ENCODE assay signal across 1 cellular context in the genomic region with DNA sequence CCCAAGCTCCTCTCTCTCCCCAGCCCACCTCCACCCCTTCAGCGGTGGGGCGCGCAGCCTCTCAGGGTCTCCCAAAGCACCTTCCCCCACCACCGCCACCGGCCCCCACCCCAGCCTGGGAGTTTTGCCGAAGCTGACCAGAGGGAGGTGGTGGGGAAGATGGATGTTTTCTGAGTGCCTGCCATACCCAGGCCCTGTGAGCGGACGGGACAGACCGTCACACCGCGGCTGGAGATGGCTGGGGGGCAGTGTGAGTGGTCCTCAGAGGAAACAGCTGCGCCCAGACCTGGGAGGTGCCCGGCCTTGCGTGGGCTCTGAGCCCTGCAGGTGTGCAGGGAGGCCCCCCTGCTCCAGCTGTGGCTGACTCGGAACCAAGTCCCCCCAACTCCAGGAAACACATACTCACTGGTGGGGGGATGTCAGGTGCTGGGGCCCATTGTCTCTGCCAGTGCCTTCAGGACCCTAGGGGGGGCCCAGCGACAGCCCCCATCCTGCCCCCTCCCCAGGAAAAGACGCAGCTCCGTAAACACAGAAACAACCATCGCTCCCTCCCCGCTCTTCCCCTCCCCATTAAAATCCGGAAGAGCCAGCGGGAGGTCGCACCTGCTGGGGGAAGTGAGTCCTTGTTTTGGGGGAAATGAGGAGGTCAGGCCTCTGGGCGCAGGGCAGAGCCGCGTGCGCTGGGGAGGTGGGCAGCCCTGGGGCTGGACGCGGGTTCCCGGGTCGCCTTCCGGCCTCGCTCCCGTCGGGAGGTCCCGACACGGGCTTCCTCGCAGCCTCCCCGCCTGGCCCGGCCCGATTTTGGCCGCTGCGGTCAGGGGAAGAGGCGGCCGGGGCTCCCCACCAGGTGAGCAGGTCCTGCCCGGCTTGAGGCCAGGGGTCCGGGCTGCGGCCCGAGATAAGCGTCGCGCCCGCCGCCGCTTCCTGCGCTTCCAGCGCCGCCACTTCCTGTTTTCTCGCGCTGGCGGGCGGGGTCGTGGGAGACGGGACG.
TF ChIP-seq lines count a peak whose summit lies in the region.

No MANE protein-coding gene starts in this region.

TF ChIP-seq in H1, 55 proteins besides CTCF, POLR2A, EP300 and RAD21:
- no peak for TF ChIP-seq SP4 (IDR thresholded peaks at IDR 0.05; ENCODE audit: low read length)
- TF ChIP-seq CREB1 (IDR thresholded peaks at IDR 0.05), result no peak
- TF ChIP-seq NANOG (IDR thresholded peaks at IDR 0.05; ENCODE audit: insufficient read depth, low read depth, low read length, poor library complexity, severe bottlenecking), result no peak
- TF ChIP-seq NRF1 (IDR thresholded peaks at IDR 0.05; ENCODE audit: low read depth, low read length), result no peak
- no peak for TF ChIP-seq CBX5 (IDR thresholded peaks at IDR 0.05; ENCODE audit: low read depth, low read length)
- TF ChIP-seq ZNF274 (IDR thresholded peaks at IDR 0.05; ENCODE audit: borderline replicate concordance, extremely low read depth, low read length), result no peak
- TF ChIP-seq PHF8 (conservative IDR thresholded peaks at IDR 0.05; ENCODE audit: low read depth, low read length), result no peak
- TF ChIP-seq TCF12 (IDR thresholded peaks at IDR 0.05; ENCODE audit: low read depth, low read length), result no peak
- TF ChIP-seq CBX8 (IDR thresholded peaks at IDR 0.05; ENCODE audit: borderline replicate concordance, low read depth, low read length), result no peak
- no peak for TF ChIP-seq POU5F1 (IDR thresholded peaks at IDR 0.05; ENCODE audit: low read depth, low read length)
- TF ChIP-seq BACH1 (IDR thresholded peaks at IDR 0.05; ENCODE audit: low read length), result no peak
- no peak for TF ChIP-seq SAP30 (IDR thresholded peaks at IDR 0.05; ENCODE audit: insufficient read depth, insufficient replicate concordance, low read length)
- TF ChIP-seq TAF1 (IDR thresholded peaks at IDR 0.05; ENCODE audit: low read depth, low read length), result no peak
- no peak for TF ChIP-seq RXRA (IDR thresholded peaks at IDR 0.05; ENCODE audit: insufficient read depth, low read depth, low read length)
- TF ChIP-seq, protein P1, sequence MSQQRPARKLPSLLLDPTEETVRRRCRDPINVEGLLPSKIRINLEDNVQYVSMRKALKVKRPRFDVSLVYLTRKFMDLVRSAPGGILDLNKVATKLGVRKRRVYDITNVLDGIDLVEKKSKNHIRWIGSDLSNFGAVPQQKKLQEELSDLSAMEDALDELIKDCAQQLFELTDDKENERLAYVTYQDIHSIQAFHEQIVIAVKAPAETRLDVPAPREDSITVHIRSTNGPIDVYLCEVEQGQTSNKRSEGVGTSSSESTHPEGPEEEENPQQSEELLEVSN (IDR thresholded peaks at IDR 0.05), result peak; percentile 51; the same call in 1 of the 2 replicates
- TF ChIP-seq KDM4A (IDR thresholded peaks at IDR 0.05; ENCODE audit: low read depth, low read length, severe bottlenecking), result peak; percentile 65
- no peak for TF ChIP-seq BCL11A (IDR thresholded peaks at IDR 0.05; ENCODE audit: low read depth in 2 of 2, low read length in 2 of 2)
- no peak for TF ChIP-seq SIX5 (IDR thresholded peaks at IDR 0.05; ENCODE audit: low read depth, low read length)
- no peak for TF ChIP-seq POLR2AphosphoS5 (IDR thresholded peaks at IDR 0.05; ENCODE audit: low read depth, low read length)
- TF ChIP-seq RNF2 (IDR thresholded peaks at IDR 0.05; ENCODE audit: borderline replicate concordance, low read depth, low read length, missing control alignments, poor library complexity, severe bottlenecking), result no peak
- TF ChIP-seq TEAD4 (IDR thresholded peaks at IDR 0.05; ENCODE audit: low read depth, low read length), result no peak
- TF ChIP-seq BRCA1 (IDR thresholded peaks at IDR 0.05; ENCODE audit: low read depth, low read length), result no peak
- TF ChIP-seq EGR1 (IDR thresholded peaks at IDR 0.05; ENCODE audit: borderline replicate concordance, low read depth, low read length), result no peak
- no peak for TF ChIP-seq KDM5A (IDR thresholded peaks at IDR 0.05; ENCODE audit: low read length)
- TF ChIP-seq SIN3A (conservative IDR thresholded peaks at IDR 0.05 in 1 of 2, IDR thresholded peaks at IDR 0.05 in 1 of 2; ENCODE audit: low read depth in 1 of 2, low read length in 2 of 2), result no peak
- no peak for TF ChIP-seq RFX5 (IDR thresholded peaks at IDR 0.05; ENCODE audit: borderline replicate concordance, low read depth, low read length)
- TF ChIP-seq EZH2 (IDR thresholded peaks at IDR 0.05; ENCODE audit: low read depth, low read length, severe bottlenecking), result peak; percentile 58
- no peak for TF ChIP-seq TBP (IDR thresholded peaks at IDR 0.05; ENCODE audit: low read depth, low read length)
- TF ChIP-seq SRF (IDR thresholded peaks at IDR 0.05; ENCODE audit: low read depth, low read length), result no peak
- no peak for TF ChIP-seq JUND (IDR thresholded peaks at IDR 0.05; ENCODE audit: low read length)
- TF ChIP-seq ASH2L (IDR thresholded peaks at IDR 0.05; ENCODE audit: low read length), result peak; percentile 29
- TF ChIP-seq FOSL1 (IDR thresholded peaks at IDR 0.05; ENCODE audit: insufficient read depth, low read depth, low read length), result no peak
- TF ChIP-seq, protein P2, sequence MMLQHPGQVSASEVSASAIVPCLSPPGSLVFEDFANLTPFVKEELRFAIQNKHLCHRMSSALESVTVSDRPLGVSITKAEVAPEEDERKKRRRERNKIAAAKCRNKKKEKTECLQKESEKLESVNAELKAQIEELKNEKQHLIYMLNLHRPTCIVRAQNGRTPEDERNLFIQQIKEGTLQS (IDR thresholded peaks at IDR 0.05; ENCODE audit: insufficient read depth, low read depth, low read length), result no peak
- TF ChIP-seq HDAC6 (IDR thresholded peaks at IDR 0.05; ENCODE audit: low read depth, low read length), result no peak
- TF ChIP-seq YY1 (IDR thresholded peaks at IDR 0.05; ENCODE audit: low read depth, low read length), result no peak
- TF ChIP-seq GTF2F1 (IDR thresholded peaks at IDR 0.05; ENCODE audit: borderline replicate concordance, low read depth, low read length), result no peak
- TF ChIP-seq, protein P3, sequence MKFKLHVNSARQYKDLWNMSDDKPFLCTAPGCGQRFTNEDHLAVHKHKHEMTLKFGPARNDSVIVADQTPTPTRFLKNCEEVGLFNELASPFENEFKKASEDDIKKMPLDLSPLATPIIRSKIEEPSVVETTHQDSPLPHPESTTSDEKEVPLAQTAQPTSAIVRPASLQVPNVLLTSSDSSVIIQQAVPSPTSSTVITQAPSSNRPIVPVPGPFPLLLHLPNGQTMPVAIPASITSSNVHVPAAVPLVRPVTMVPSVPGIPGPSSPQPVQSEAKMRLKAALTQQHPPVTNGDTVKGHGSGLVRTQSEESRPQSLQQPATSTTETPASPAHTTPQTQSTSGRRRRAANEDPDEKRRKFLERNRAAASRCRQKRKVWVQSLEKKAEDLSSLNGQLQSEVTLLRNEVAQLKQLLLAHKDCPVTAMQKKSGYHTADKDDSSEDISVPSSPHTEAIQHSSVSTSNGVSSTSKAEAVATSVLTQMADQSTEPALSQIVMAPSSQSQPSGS (IDR thresholded peaks at IDR 0.05; ENCODE audit: low read length), result no peak
- no peak for TF ChIP-seq SP2 (IDR thresholded peaks at IDR 0.05; ENCODE audit: low read length)
- TF ChIP-seq, protein P4, sequence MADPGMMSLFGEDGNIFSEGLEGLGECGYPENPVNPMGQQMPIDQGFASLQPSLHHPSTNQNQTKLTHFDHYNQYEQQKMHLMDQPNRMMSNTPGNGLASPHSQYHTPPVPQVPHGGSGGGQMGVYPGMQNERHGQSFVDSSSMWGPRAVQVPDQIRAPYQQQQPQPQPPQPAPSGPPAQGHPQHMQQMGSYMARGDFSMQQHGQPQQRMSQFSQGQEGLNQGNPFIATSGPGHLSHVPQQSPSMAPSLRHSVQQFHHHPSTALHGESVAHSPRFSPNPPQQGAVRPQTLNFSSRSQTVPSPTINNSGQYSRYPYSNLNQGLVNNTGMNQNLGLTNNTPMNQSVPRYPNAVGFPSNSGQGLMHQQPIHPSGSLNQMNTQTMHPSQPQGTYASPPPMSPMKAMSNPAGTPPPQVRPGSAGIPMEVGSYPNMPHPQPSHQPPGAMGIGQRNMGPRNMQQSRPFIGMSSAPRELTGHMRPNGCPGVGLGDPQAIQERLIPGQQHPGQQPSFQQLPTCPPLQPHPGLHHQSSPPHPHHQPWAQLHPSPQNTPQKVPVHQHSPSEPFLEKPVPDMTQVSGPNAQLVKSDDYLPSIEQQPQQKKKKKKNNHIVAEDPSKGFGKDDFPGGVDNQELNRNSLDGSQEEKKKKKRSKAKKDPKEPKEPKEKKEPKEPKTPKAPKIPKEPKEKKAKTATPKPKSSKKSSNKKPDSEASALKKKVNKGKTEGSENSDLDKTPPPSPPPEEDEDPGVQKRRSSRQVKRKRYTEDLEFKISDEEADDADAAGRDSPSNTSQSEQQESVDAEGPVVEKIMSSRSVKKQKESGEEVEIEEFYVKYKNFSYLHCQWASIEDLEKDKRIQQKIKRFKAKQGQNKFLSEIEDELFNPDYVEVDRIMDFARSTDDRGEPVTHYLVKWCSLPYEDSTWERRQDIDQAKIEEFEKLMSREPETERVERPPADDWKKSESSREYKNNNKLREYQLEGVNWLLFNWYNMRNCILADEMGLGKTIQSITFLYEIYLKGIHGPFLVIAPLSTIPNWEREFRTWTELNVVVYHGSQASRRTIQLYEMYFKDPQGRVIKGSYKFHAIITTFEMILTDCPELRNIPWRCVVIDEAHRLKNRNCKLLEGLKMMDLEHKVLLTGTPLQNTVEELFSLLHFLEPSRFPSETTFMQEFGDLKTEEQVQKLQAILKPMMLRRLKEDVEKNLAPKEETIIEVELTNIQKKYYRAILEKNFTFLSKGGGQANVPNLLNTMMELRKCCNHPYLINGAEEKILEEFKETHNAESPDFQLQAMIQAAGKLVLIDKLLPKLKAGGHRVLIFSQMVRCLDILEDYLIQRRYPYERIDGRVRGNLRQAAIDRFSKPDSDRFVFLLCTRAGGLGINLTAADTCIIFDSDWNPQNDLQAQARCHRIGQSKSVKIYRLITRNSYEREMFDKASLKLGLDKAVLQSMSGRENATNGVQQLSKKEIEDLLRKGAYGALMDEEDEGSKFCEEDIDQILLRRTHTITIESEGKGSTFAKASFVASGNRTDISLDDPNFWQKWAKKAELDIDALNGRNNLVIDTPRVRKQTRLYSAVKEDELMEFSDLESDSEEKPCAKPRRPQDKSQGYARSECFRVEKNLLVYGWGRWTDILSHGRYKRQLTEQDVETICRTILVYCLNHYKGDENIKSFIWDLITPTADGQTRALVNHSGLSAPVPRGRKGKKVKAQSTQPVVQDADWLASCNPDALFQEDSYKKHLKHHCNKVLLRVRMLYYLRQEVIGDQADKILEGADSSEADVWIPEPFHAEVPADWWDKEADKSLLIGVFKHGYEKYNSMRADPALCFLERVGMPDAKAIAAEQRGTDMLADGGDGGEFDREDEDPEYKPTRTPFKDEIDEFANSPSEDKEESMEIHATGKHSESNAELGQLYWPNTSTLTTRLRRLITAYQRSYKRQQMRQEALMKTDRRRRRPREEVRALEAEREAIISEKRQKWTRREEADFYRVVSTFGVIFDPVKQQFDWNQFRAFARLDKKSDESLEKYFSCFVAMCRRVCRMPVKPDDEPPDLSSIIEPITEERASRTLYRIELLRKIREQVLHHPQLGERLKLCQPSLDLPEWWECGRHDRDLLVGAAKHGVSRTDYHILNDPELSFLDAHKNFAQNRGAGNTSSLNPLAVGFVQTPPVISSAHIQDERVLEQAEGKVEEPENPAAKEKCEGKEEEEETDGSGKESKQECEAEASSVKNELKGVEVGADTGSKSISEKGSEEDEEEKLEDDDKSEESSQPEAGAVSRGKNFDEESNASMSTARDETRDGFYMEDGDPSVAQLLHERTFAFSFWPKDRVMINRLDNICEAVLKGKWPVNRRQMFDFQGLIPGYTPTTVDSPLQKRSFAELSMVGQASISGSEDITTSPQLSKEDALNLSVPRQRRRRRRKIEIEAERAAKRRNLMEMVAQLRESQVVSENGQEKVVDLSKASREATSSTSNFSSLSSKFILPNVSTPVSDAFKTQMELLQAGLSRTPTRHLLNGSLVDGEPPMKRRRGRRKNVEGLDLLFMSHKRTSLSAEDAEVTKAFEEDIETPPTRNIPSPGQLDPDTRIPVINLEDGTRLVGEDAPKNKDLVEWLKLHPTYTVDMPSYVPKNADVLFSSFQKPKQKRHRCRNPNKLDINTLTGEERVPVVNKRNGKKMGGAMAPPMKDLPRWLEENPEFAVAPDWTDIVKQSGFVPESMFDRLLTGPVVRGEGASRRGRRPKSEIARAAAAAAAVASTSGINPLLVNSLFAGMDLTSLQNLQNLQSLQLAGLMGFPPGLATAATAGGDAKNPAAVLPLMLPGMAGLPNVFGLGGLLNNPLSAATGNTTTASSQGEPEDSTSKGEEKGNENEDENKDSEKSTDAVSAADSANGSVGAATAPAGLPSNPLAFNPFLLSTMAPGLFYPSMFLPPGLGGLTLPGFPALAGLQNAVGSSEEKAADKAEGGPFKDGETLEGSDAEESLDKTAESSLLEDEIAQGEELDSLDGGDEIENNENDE (IDR thresholded peaks at IDR 0.05; ENCODE audit: insufficient replicate concordance, low read length), result no peak
- TF ChIP-seq, protein P5, sequence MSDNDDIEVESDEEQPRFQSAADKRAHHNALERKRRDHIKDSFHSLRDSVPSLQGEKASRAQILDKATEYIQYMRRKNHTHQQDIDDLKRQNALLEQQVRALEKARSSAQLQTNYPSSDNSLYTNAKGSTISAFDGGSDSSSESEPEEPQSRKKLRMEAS (IDR thresholded peaks at IDR 0.05), result 0 out of 2 replicates have a peak, but pooled peaks have one; percentile 27
- no peak for TF ChIP-seq KDM1A (IDR thresholded peaks at IDR 0.05; ENCODE audit: borderline replicate concordance, low read length)
- TF ChIP-seq SIRT6 (IDR thresholded peaks at IDR 0.05; ENCODE audit: low read length), result no peak
- no peak for TF ChIP-seq JUN (IDR thresholded peaks at IDR 0.05; ENCODE audit: low read depth, low read length)
- peak; percentile 54 for TF ChIP-seq SUZ12 (IDR thresholded peaks at IDR 0.05; ENCODE audit: low read length)
- TF ChIP-seq CHD2 (IDR thresholded peaks at IDR 0.05; ENCODE audit: low read length), result no peak
